12 cellular contexts compared by ENCODE assay signal in genomic region chr1:225825606-225826005, GRCh38. TPM values are rescaled to one million over a fixed set of nuclear protein-coding genes. Genes with fewer than 3 reads are reported as not detected.
DNase-seq lines count a peak whose midpoint lies in the region; ATAC-seq and TF ChIP-seq lines count a peak whose summit lies in the region.
"Had no signal": no experiment of that assay in that cellular context is flagged by ENCODE, and none has a peak within 500 bp of the region (broad histone marks: within the 10 kb centered on the region; RNA-seq: fewer than 3 reads in every experiment).

No MANE protein-coding gene starts in this region.

- no peak overlapping the region for H3K27ac Mint-ChIP-seq in activated naive CD4-positive, alpha-beta T cell treated with anti-CD3 and anti-CD28 coated beads for 36 hours
- H3K27ac Mint-ChIP-seq: CD4-positive, CD25-positive, alpha-beta regulatory T cell had no signal

- H3K9me3 ChIP-seq in sigmoid colon = no peaks in the 10 kb centered on the region

- peaks cover 0 to 37% (median 36%) of the 10 kb centered on the region in 4 donors for H3K4me1 ChIP-seq in sigmoid colon

- no peak for TF ChIP-seq POLR2A in sigmoid colon (IDR thresholded peaks at IDR 0.05)

- no peak for TF ChIP-seq CTCF in sigmoid colon (IDR thresholded peaks at IDR 0.05)

- in situ Hi-C loops in KBM-7 (cut with MboI; ENCODE audit: low pct_unique_long_range_greater_than_20kb, low sequenced_read_pairs) = no loop called here

- DNase-seq in KBM-7 (peak; percentile 32), NCI-H69 (lab: John Stamatoyannopoulos, UW) (peak; percentile 61), left ventricle myocardium superior (no peak), sigmoid colon (peak; percentile 56), pons (ENCODE audit: low spot score) (no peak)
- DNase-seq in activated naive CD4-positive, alpha-beta T cell treated with anti-CD3 and anti-CD28 coated beads for 36 hours = no peak
- DNase-seq in activated naive CD4-positive, alpha-beta T cell (lab: John Stamatoyannopoulos, UW) = no peak
- DNase-seq in stimulated activated CD4-positive, alpha-beta T cell treated with anti-CD3 and anti-CD28 coated beads, Interleukin-1b, Interleukin-23, amount 100 ng/mL, for 48 hours = no peak
- DNase-seq: CD4-positive, CD25-positive, alpha-beta regulatory T cell; NCI-H524 treated with DMSO at 0.1 percent for 48 hours; substantia nigra had no signal

- H3K27ac ChIP-seq in sigmoid colon = no peak overlapping the region

- H3K27me3 Mint-ChIP-seq in activated naive CD4-positive, alpha-beta T cell treated with anti-CD3 and anti-CD28 coated beads for 36 hours (ENCODE audit: low read depth) = no peaks in the 10 kb centered on the region

- H3K4me3 ChIP-seq in sigmoid colon = no peak overlapping the region

- peak; percentile 37 for ATAC-seq in left ventricle myocardium superior
- ATAC-seq: activated CD4-positive, CD25-positive, alpha-beta regulatory T cell treated with anti-CD3 and anti-CD28 coated beads, Interleukin-2, amount 50 U/mL, for 24 hours had no signal

- no peak overlapping the region for H3K4me3 Mint-ChIP-seq in activated naive CD4-positive, alpha-beta T cell treated with anti-CD3 and anti-CD28 coated beads for 36 hours
- H3K4me3 Mint-ChIP-seq: CD4-positive, CD25-positive, alpha-beta regulatory T cell had no signal

- H3K36me3 Mint-ChIP-seq in activated naive CD4-positive, alpha-beta T cell treated with anti-CD3 and anti-CD28 coated beads for 36 hours (ENCODE audit: low read depth) = no peaks in the 10 kb centered on the region
- H3K36me3 Mint-ChIP-seq: CD4-positive, CD25-positive, alpha-beta regulatory T cell had no signal

- H3K9me3 Mint-ChIP-seq in activated naive CD4-positive, alpha-beta T cell treated with anti-CD3 and anti-CD28 coated beads for 36 hours = no peaks in the 10 kb centered on the region
- H3K9me3 Mint-ChIP-seq: CD4-positive, CD25-positive, alpha-beta regulatory T cell had no signal

- peaks cover 7 to 22% (median 8%) of the 10 kb centered on the region in 4 donors for H3K36me3 ChIP-seq in sigmoid colon

- intact Hi-C loops in left ventricle myocardium superior (cut with micrococcal nuclease) (no loop called here), sigmoid colon (cut with DNase I) (no loop called here)
- intact Hi-C loops in activated naive CD4-positive, alpha-beta T cell treated with anti-CD3 and anti-CD28 coated beads for 36 hours (cut with micrococcal nuclease) = loop anchor here (10.0 kb wide), 1 partner anchor 1039 kb away; no protein-coding TSS in a partner anchor

- WGBS in sigmoid colon, 2 donors = 71 to 85% methylated on average over 7 of the region's 7 CpGs

- no peaks in the 10 kb centered on the region for H3K27me3 ChIP-seq in sigmoid colon

- TF ChIP-seq EP300 in sigmoid colon (IDR thresholded peaks at IDR 0.05) = no peak

- H3K4me1 Mint-ChIP-seq in activated naive CD4-positive, alpha-beta T cell treated with anti-CD3 and anti-CD28 coated beads for 36 hours (ENCODE audit: low read depth) = no peaks in the 10 kb centered on the region
- H3K4me1 Mint-ChIP-seq: CD4-positive, CD25-positive, alpha-beta regulatory T cell had no signal

- CTCF ChIA-PET in activated naive CD4-positive, alpha-beta T cell treated with anti-CD3 and anti-CD28 coated beads for 36 hours (lab: Charles Lee) = no interaction called here

RNA-seq across cellular contexts. Expression of gene EPHX1, which starts 15.7 kb away (rescaled TPM):
- total RNA-seq in left ventricle myocardium superior (76.8 TPM), sigmoid colon (10 to 100 TPM; 43.6 to 78.9 (median 67.7) TPM)
- polyA plus RNA-seq in sigmoid colon = 10 to 100 TPM in 2 of 3 donors, 1 to 10 TPM in 1; 6.9 to 26.6 (median 14.4) TPM
- 1 to 10 TPM; 3.8 to 5.0 TPM for total RNA-seq in activated naive CD4-positive, alpha-beta T cell treated with anti-CD3 and anti-CD28 coated beads for 36 hours

RNA-seq across cellular contexts. Expression of gene SRP9, which starts 48.0 kb away (rescaled TPM):
- total RNA-seq in left ventricle myocardium superior (211 TPM), sigmoid colon (100 to 1,000 TPM; 148 to 270 (median 220) TPM)
- polyA plus RNA-seq in sigmoid colon = 100 to 1,000 TPM; 262 to 513 (median 358) TPM
- 100 to 1,000 TPM; 356 to 363 TPM for total RNA-seq in activated naive CD4-positive, alpha-beta T cell treated with anti-CD3 and anti-CD28 coated beads for 36 hours

RNA-seq across cellular contexts. Expression of gene TMEM63A, which starts 56.6 kb away (rescaled TPM):
- 30.7 TPM for total RNA-seq in left ventricle myocardium superior
- 10 to 100 TPM; 25.3 to 94.4 (median 36.9) TPM for total RNA-seq in sigmoid colon
- 100 to 1,000 TPM in 1 of 3 donors, 1 to 10 TPM in 2; 3.0 to 103 (median 5.5) TPM for polyA plus RNA-seq in sigmoid colon
- 10 to 100 TPM; 34.3 to 34.7 TPM for total RNA-seq in activated naive CD4-positive, alpha-beta T cell treated with anti-CD3 and anti-CD28 coated beads for 36 hours

Comparison
In these comparisons a context has a peak if more than half of its experiments do, and no peak if none do; other contexts are left out.
1. DNase-seq: peak in KBM-7 (single experiment), NCI-H69 (single experiment) and sigmoid colon (single experiment); none in left ventricle myocardium superior (single experiment), activated naive CD4-positive, alpha-beta T cell treated with anti-CD3 and anti-CD28 coated beads for 36 hours (single experiment), activated naive CD4-positive, alpha-beta T cell (0 of 4), pons (single experiment) and stimulated activated CD4-positive, alpha-beta T cell treated with anti-CD3 and anti-CD28 coated beads, Interleukin-1b, Interleukin-23, amount 100 ng/mL, for 48 hours (single experiment).
2. RNA of gene EPHX1, which starts 15.7 kb away (total RNA-seq): 76.8 TPM in left ventricle myocardium superior (single experiment) and 43.6 to 78.9 TPM in sigmoid colon; 3.8 to 5.0 TPM in activated naive CD4-positive, alpha-beta T cell treated with anti-CD3 and anti-CD28 coated beads for 36 hours; every median in the first group is over 4 times any median in the second.